In genomic region chr21:26138615-26139257, GRCh38 we compare ENCODE assay signal across 17 cellular contexts. TPM values are rescaled to one million over a fixed set of nuclear protein-coding genes. Genes with fewer than 3 reads are reported as not detected.
DNase-seq lines count a peak whose midpoint lies in the region; ATAC-seq and TF ChIP-seq lines count a peak whose summit lies in the region.
"Had no signal": no experiment of that assay in that cellular context is flagged by ENCODE, and none has a peak within 500 bp of the region (broad histone marks: within the 10 kb centered on the region; RNA-seq: fewer than 3 reads in every experiment).

No MANE protein-coding gene starts in this region.

- DNase-seq in GM23248 (no peak), PC-3 (peak; percentile 51), fibroblast of villous mesenchyme (ENCODE audit: low read depth) (peak; percentile 75), renal cortical epithelial cell (ENCODE audit: low read depth) (peak; percentile 34), omental fat pad (ENCODE audit: low spot score) (no peak), G401 (ENCODE audit: low spot score) (no peak)
- DNase-seq: activated B cell treated with CpG ODN at 0.5 μM for 24 hours; activated CD4-positive, alpha-beta memory T cell treated with anti-CD3 and anti-CD28 coated beads for 36 hours; activated gamma-delta T cell treated with Interleukin-2 at 50 U/mL for 16 hours; adrenal gland; gastrocnemius medialis; naive thymus-derived CD8-positive, alpha-beta T cell; NCI-H1436 treated with DMSO at 0.1 percent for 48 hours; NCI-H226; stimulated activated naive B cell treated with anti-CD40 and anti-IgM and Interleukin-4, amounts not matched to agents 10 μg/mL and 1 μg/mL and 100 μg/mL, for 72 hours had no signal

- in situ Hi-C loops in GM23248 (cut with MboI), result no loop called here
- in situ Hi-C loops in G401 (cut with HindIII; ENCODE audit: low sequenced_read_pairs), result no loop called here

- no peak for TF ChIP-seq CTCF in PC-3 (conservative IDR thresholded peaks at IDR 0.05; ENCODE audit: low read depth, low read length)
- TF ChIP-seq CTCF in fibroblast of villous mesenchyme (IDR thresholded peaks at IDR 0.05; ENCODE audit: insufficient read depth, low read depth, low read length), result no peak
- TF ChIP-seq CTCF in omental fat pad (IDR thresholded peaks at IDR 0.05), result no peak

- H3K4me1 ChIP-seq in GM23248 (ENCODE audit: insufficient read depth) (peaks cover 19% of the 10 kb centered on the region), PC-3 (ENCODE audit: insufficient read depth, low read length) (peaks cover 45% of the 10 kb centered on the region)

- POLR2A ChIA-PET in PC-3 (lab: Charles Lee; ENCODE audit: unreplicated experiment), result no interaction called here

- 99 to 100% methylated on average over 6 of the region's 6 CpGs for WGBS in GM23248 (ENCODE audit: low coverage in 1 of 2, low lambda C conversion rate in 2 of 2, missing lambda C conversion rate in 2 of 2), 2 experiments

- H3K79me2 ChIP-seq in GM23248 (ENCODE audit: insufficient read depth), result peaks cover 98% of the 10 kb centered on the region
- H3K79me2 ChIP-seq in PC-3 (ENCODE audit: low read length), result peaks cover 92% of the 10 kb centered on the region

- no peak overlapping the region for H3K4me3 ChIP-seq in GM23248
- no peak overlapping the region for H3K4me3 ChIP-seq in PC-3 (ENCODE audit: low read length)
- no peak overlapping the region for H3K4me3 ChIP-seq in fibroblast of villous mesenchyme (ENCODE audit: low read depth, low read length)
- H3K4me3 ChIP-seq: adrenal gland, cardiac muscle cell, gastrocnemius medialis had no signal

- H3K27me3 ChIP-seq in GM23248 (replicated peaks; ENCODE audit: insufficient read depth) (no peaks in the 10 kb centered on the region), PC-3 (ENCODE audit: low read length) (no peaks in the 10 kb centered on the region)
- H3K27me3 ChIP-seq: adrenal gland, cardiac muscle cell, gastrocnemius medialis had no signal

- intact Hi-C loops in PC-3 (cut with micrococcal nuclease), result no loop called here

- H3K36me3 ChIP-seq in GM23248 (ENCODE audit: low read depth), result no peaks in the 10 kb centered on the region; the same call in 1 of the 2 replicates
- peaks cover 3% of the 10 kb centered on the region; the same call in 1 of the 2 replicates for H3K36me3 ChIP-seq in PC-3 (ENCODE audit: low read depth, low read length)
- H3K36me3 ChIP-seq: adrenal gland, cardiac muscle cell, gastrocnemius medialis had no signal

- no peak for ATAC-seq in PC-3
- no peak for ATAC-seq in omental fat pad (ENCODE audit: low FRiP score)
- no peak for ATAC-seq in GM21786 (IDR thresholded peaks at IDR 0.05; ENCODE audit: unreplicated experiment)
- ATAC-seq: gastrocnemius medialis; naive thymus-derived CD8-positive, alpha-beta T cell; stimulated activated naive B cell treated with anti-CD40 and anti-IgM and Interleukin-4, amounts not matched to agents 10 μg/mL and 1 μg/mL and 100 μg/mL, for 72 hours had no signal

- BruUV-seq in PC-3 (replicated peaks; lab: Mats Ljungman, UMichigan), result no TSS peak

- H3K9me3 ChIP-seq in GM23248 (ENCODE audit: low read depth) (no peaks in the 10 kb centered on the region), PC-3 (ENCODE audit: low read length) (no peaks in the 10 kb centered on the region)
- H3K9me3 ChIP-seq: adrenal gland, gastrocnemius medialis had no signal

- no peaks in the 10 kb centered on the region; the same call in 1 of the 2 replicates for H4K20me1 ChIP-seq in GM23248 (ENCODE audit: insufficient read depth)
- H4K20me1 ChIP-seq in PC-3 (ENCODE audit: low read length), result 0 out of 2 replicates have a peak, but pooled peaks cover 8% of the 10 kb centered on the region

- H3K9me2 ChIP-seq in GM23248 (ENCODE audit: insufficient read depth) (no peaks in the 10 kb centered on the region), PC-3 (replicated peaks; ENCODE audit: low read length) (no peaks in the 10 kb centered on the region)

- H2AFZ ChIP-seq in GM23248 (no peak overlapping the region), PC-3 (ENCODE audit: low read length) (no peak overlapping the region)

- peaks cover 30% of the 10 kb centered on the region for H3F3A ChIP-seq in GM23248 (ENCODE audit: insufficient read depth)
- no peaks in the 10 kb centered on the region for H3F3A ChIP-seq in PC-3 (ENCODE audit: low read length, unreplicated experiment)

- H3K4me2 ChIP-seq in GM23248 (ENCODE audit: unreplicated experiment), result no peak overlapping the region
- 0 out of 2 replicates have a peak overlapping the region, but pooled peaks have one; percentile 52 for H3K4me2 ChIP-seq in PC-3 (ENCODE audit: low read length)

- CTCF ChIA-PET in PC-3 (lab: Charles Lee), result no interaction called here

- peak overlapping the region; percentile 66; the same call in 1 of the 2 replicates for H3K27ac ChIP-seq in GM23248
- H3K27ac ChIP-seq in PC-3 (ENCODE audit: low read length), result peak overlapping the region; percentile 89
- H3K27ac ChIP-seq: adrenal gland, cardiac muscle cell had no signal

- H3K9ac ChIP-seq in GM23248 (no peak overlapping the region), PC-3 (ENCODE audit: low read length) (peak overlapping the region; percentile 49; the same call in 1 of the 2 replicates)

RNA-seq across cellular contexts. Expression of gene APP, which starts 31.8 kb away (rescaled TPM):
- 276 and 292 TPM in 2 replicates for total RNA-seq in GM23248 (2014; rRNA removed; shearing (Covaris generic))
- 28.5 and 35.0 TPM in 2 replicates for polyA plus RNA-seq in GM23248 (2016; fragmentation: Nextera tagmentation; extraction: Ambion mirVana)
- total RNA-seq in PC-3 (2014; rRNA removed), result 266 and 329 TPM in 2 replicates
- total RNA-seq in fibroblast of villous mesenchyme, result 353 and 376 TPM in 2 replicates
- total RNA-seq in renal cortical epithelial cell, result 590 and 1,827 TPM in 2 replicates
- 100 to 1,000 TPM; 197 to 380 (median 296) TPM for total RNA-seq in omental fat pad
- total RNA-seq in G401 (2014; rRNA removed; shearing (Covaris generic)), result 189 and 254 TPM in 2 replicates

Comparison
In these comparisons a context has a peak if more than half of its experiments do, and no peak if none do; other contexts are left out.
1. DNase-seq: peak in PC-3 (single experiment), fibroblast of villous mesenchyme (single experiment) and renal cortical epithelial cell (single experiment); none in GM23248 (single experiment), omental fat pad (single experiment) and G401 (single experiment).